ENCODE assay signal across 1 cellular context in genomic region chr1:16351994-16352841, GRCh38.
TF ChIP-seq lines count a peak whose summit lies in the region.

Gene FBXO42 (minus strand): TSS chr1:16352480. CDS start chr1:16315418, 37,062 bp downstream.

TF ChIP-seq in A549, 52 proteins besides CTCF, POLR2A, EP300 and RAD21 (continued from another document):
- no peak for TF ChIP-seq KDM1A (IDR thresholded peaks at IDR 0.05; ENCODE audit: low read depth)
- no peak for TF ChIP-seq JUNB (IDR thresholded peaks at IDR 0.05)
- TF ChIP-seq, protein P1, sequence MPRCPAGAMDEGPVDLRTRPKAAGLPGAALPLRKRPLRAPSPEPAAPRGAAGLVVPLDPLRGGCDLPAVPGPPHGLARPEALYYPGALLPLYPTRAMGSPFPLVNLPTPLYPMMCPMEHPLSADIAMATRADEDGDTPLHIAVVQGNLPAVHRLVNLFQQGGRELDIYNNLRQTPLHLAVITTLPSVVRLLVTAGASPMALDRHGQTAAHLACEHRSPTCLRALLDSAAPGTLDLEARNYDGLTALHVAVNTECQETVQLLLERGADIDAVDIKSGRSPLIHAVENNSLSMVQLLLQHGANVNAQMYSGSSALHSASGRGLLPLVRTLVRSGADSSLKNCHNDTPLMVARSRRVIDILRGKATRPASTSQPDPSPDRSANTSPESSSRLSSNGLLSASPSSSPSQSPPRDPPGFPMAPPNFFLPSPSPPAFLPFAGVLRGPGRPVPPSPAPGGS (IDR thresholded peaks at IDR 0.05): 0 out of 3 replicates have a peak, but pooled peaks have one; percentile 52
- no peak for TF ChIP-seq ZNF302 (CRISPR knock-in tag; IDR thresholded peaks at IDR 0.05)
TF ChIP-seq in A549: peak in this region for 7.
